Comparison of ENCODE assay signal across 16 cellular contexts in genomic region chr5:177416334-177416733, GRCh38. TPM values are rescaled to one million over a fixed set of nuclear protein-coding genes. Genes with fewer than 3 reads are reported as not detected.
DNase-seq lines count a peak whose midpoint lies in the region; ATAC-seq, FAIRE-seq and TF ChIP-seq lines count a peak whose summit lies in the region.
"Had no signal": no experiment of that assay in that cellular context is flagged by ENCODE, and none has a peak within 500 bp of the region (broad histone marks: within the 10 kb centered on the region; RNA-seq: fewer than 3 reads in every experiment).

No MANE protein-coding gene starts in this region.

- ATAC-seq in HepG2, result peak; percentile 43; the same call in 2 of the 3 replicates

- no peaks in the 10 kb centered on the region for H4K20me1 ChIP-seq in mammary epithelial cell (ENCODE audit: insufficient read depth, low read length)
- no peaks in the 10 kb centered on the region for H4K20me1 ChIP-seq in HepG2 (ENCODE audit: insufficient read depth, low read length)

- intact Hi-C loops in mammary epithelial cell (cut with micrococcal nuclease), result no loop called here
- intact Hi-C loops in breast epithelium (cut with DNase I; ENCODE audit: low total_unique reads), result no loop called here
- intact Hi-C loops in HepG2 (cut with micrococcal nuclease; ENCODE audit: unreplicated experiment), result no loop called here
- intact Hi-C loops in uterus (cut with DNase I; ENCODE audit: low total_unique reads), result no loop called here

- H3K9me3 ChIP-seq in mammary epithelial cell (replicated peaks; ENCODE audit: insufficient read depth, low read length) (no peaks in the 10 kb centered on the region), breast epithelium (no peaks in the 10 kb centered on the region), HepG2 (ENCODE audit: low read length) (no peaks in the 10 kb centered on the region), uterus (no peaks in the 10 kb centered on the region)
- H3K9me3 ChIP-seq: SJSA1, suprapubic skin had no signal

- BruUV-seq in mammary epithelial cell (replicated peaks; lab: Mats Ljungman, UMichigan) (no TSS peak), HepG2 (replicated peaks; lab: Mats Ljungman, UMichigan) (no TSS peak)

- H3K4me3 ChIP-seq in mammary epithelial cell (replicated peaks in 1 of 3; ENCODE audit: insufficient read depth in 1 of 3, low read depth in 2 of 3, low read length in 3 of 3) (no peak overlapping the region), breast epithelium (no peak overlapping the region), HepG2 (replicated peaks in 1 of 3; ENCODE audit: insufficient read depth in 1 of 3, low read depth in 2 of 3, low read length in 3 of 3) (0 out of 6 replicates have a peak overlapping the region, but pooled peaks of 1 of the 3 experiments have one; percentile 10), uterus (no peak overlapping the region)
- H3K4me3 ChIP-seq: SJSA1, suprapubic skin had no signal

- no peak for TF ChIP-seq RAD21 in HepG2 (CRISPR knock-in tag; IDR thresholded peaks at IDR 0.05)

- no peak for TF ChIP-seq EP300 in HepG2 (IDR thresholded peaks at IDR 0.05; ENCODE audit: low read depth in 2 of 2, low read length in 2 of 2)
- no peak for TF ChIP-seq EP300 in HepG2 (CRISPR knock-in tag; IDR thresholded peaks at IDR 0.05; ENCODE audit: borderline replicate concordance)

- CTCF ChIA-PET in mammary epithelial cell (lab: Charles Lee; ENCODE audit: low non-redundant PET), result no interaction called here
- CTCF ChIA-PET in HepG2 (lab: Yijun Ruan, JAX; ENCODE audit: low intra/inter-chr PET ratio, low total read pairs), result no interaction called here

- H3K79me2 ChIP-seq in mammary epithelial cell (ENCODE audit: insufficient read depth, low read length) (no peaks in the 10 kb centered on the region), HepG2 (ENCODE audit: insufficient read depth, low read length) (no peaks in the 10 kb centered on the region)

- POLR2A ChIA-PET in HepG2 (lab: Yijun Ruan, JAX), result interaction anchor here (2.7 kb wide), 1 partner anchor 10 kb away, joined by 14 read pairs; the partner anchor contains the start of gene GRK6

- no peaks in the 10 kb centered on the region for H3K27me3 ChIP-seq in mammary epithelial cell (ENCODE audit: insufficient read depth, low read length)
- no peaks in the 10 kb centered on the region for H3K27me3 ChIP-seq in breast epithelium
- 0 out of 5 replicates have a peak, but pooled peaks cover 0 to 9% of the 10 kb centered on the region in 2 experiments for H3K27me3 ChIP-seq in HepG2 (ENCODE audit: control insufficient read depth in 1 of 2, insufficient read depth in 2 of 2, low read length in 2 of 2)
- H3K27me3 ChIP-seq in uterus, result no peaks in the 10 kb centered on the region
- H3K27me3 ChIP-seq: SJSA1, suprapubic skin had no signal

- WGBS in mammary epithelial cell (ENCODE audit: low coverage, missing lambda C conversion rate), result 88% methylated on average over 4 of the region's 6 CpGs
- WGBS in HepG2 (ENCODE audit: low lambda C conversion rate), result 5% methylated on average over 5 of the region's 6 CpGs

- no peak overlapping the region for H3K9ac ChIP-seq in mammary epithelial cell (ENCODE audit: insufficient read depth, low read length)
- H3K9ac ChIP-seq in HepG2 (ENCODE audit: insufficient read depth, low read depth, low read length), result no peak overlapping the region

- in situ Hi-C loops in mammary epithelial cell (cut with MboI; ENCODE audit: low sequenced_read_pairs in 2 of 2) (no loop called here), HepG2 (cut with HindIII; ENCODE audit: extremely low pct_ligation_motif_present, low pct_unique_long_range_greater_than_20kb) (no loop called here)

- no peak overlapping the region for H3K4me2 ChIP-seq in mammary epithelial cell (ENCODE audit: insufficient read depth, low read depth, low read length)
- peak overlapping the region; percentile 20; the same call in 1 of the 2 replicates for H3K4me2 ChIP-seq in HepG2 (ENCODE audit: low read depth, low read length)

- DNase-seq in mammary epithelial cell (peak; percentile 22), breast epithelium (ENCODE audit: low spot score in 2 of 2) (no peak), dermis microvascular lymphatic vessel endothelial cell (ENCODE audit: low read depth in 2 of 2) (peak; percentile 21 to 49), HepG2 (ENCODE audit: low spot score) (no peak), uterus (peak; percentile 61 to 74), NCI-H2029 (lab: John Stamatoyannopoulos, UW) (no peak), NK-92 (lab: John Stamatoyannopoulos, UW; ENCODE audit: unreplicated experiment) (no peak)
- no peak for DNase-seq in activated CD4-positive, alpha-beta T cell treated with anti-CD3 and anti-CD28 coated beads for 4 hours
- DNase-seq: activated naive CD8-positive, alpha-beta T cell treated with anti-CD3 and anti-CD28 coated beads for 36 hours; NCI-H146; NCI-H526 had no signal

- H2AFZ ChIP-seq in mammary epithelial cell (ENCODE audit: low read depth, low read length) (no peak overlapping the region), HepG2 (ENCODE audit: low read length) (peak overlapping the region; percentile 2)

- no peaks in the 10 kb centered on the region for H3K4me1 ChIP-seq in mammary epithelial cell (ENCODE audit: insufficient read depth, low read length)
- H3K4me1 ChIP-seq in breast epithelium, result no peaks in the 10 kb centered on the region
- peaks cover 36% of the 10 kb centered on the region for H3K4me1 ChIP-seq in HepG2 (ENCODE audit: insufficient read depth, low read length)
- H3K4me1 ChIP-seq in uterus, result no peaks in the 10 kb centered on the region
- H3K4me1 ChIP-seq: SJSA1, suprapubic skin had no signal

- no peaks in the 10 kb centered on the region for H3K36me3 ChIP-seq in mammary epithelial cell (ENCODE audit: insufficient read depth, low read length)
- no peaks in the 10 kb centered on the region for H3K36me3 ChIP-seq in breast epithelium
- H3K36me3 ChIP-seq in HepG2 (replicated peaks in 1 of 2; ENCODE audit: control insufficient read depth in 1 of 2, insufficient read depth in 2 of 2, low read length in 2 of 2), result no peaks in the 10 kb centered on the region
- no peaks in the 10 kb centered on the region for H3K36me3 ChIP-seq in uterus
- H3K36me3 ChIP-seq: SJSA1, suprapubic skin had no signal

- no peak for FAIRE-seq in HepG2 (lab: Jason Lieb, UNC)
- FAIRE-seq: keratinocyte had no signal

- TF ChIP-seq POLR2A in breast epithelium (IDR thresholded peaks at IDR 0.05), result no peak
- TF ChIP-seq POLR2A in HepG2 (IDR thresholded peaks at IDR 0.05; ENCODE audit: insufficient read depth in 1 of 2, low read depth in 2 of 2, low read length in 2 of 2), result no peak
- TF ChIP-seq POLR2A in uterus (IDR thresholded peaks at IDR 0.05), result no peak

- TF ChIP-seq CTCF in mammary epithelial cell (conservative IDR thresholded peaks at IDR 0.05 in 1 of 2, IDR thresholded peaks at IDR 0.05 in 1 of 2; ENCODE audit: extremely low read depth in 1 of 2, insufficient read depth in 1 of 2, low read depth in 1 of 2, low read length in 2 of 2) (no peak), breast epithelium (IDR thresholded peaks at IDR 0.05) (no peak), HepG2 (CRISPR knock-in tag; IDR thresholded peaks at IDR 0.05) (no peak), uterus (IDR thresholded peaks at IDR 0.05) (no peak)

- dilution Hi-C loops in mammary epithelial cell (cut with HindIII; ENCODE audit: low sequenced_read_pairs), result no loop called here

- no peak overlapping the region for H3K27ac ChIP-seq in mammary epithelial cell (ENCODE audit: insufficient read depth, low read depth, low read length)
- H3K27ac ChIP-seq in breast epithelium, result peak overlapping the region in 1 of 2 donors; percentile 32
- no peak overlapping the region for H3K27ac ChIP-seq in HepG2 (ENCODE audit: extremely low read length, insufficient read depth, low read length)
- H3K27ac ChIP-seq in uterus, result peak overlapping the region in 1 of 2 donors; percentile 35
- H3K27ac ChIP-seq: SJSA1, suprapubic skin, VCaP had no signal

RNA-seq across cellular contexts. Expression of gene F12, which starts 7.0 kb away (rescaled TPM):
- total RNA-seq in mammary epithelial cell, result 1 to 10 TPM; 4.3 to 5.7 TPM
- polyA plus RNA-seq in mammary epithelial cell, result 5.4 TPM
- 0.88 TPM for polyA minus RNA-seq in mammary epithelial cell
- 1 to 10 TPM in 2 of 3 donors, under 1 TPM in 1; 0.64 to 2.9 (median 2.6) TPM for total RNA-seq in breast epithelium
- total RNA-seq in dermis microvascular lymphatic vessel endothelial cell, result 0.51 and 0.89 TPM in 2 replicates
- total RNA-seq in HepG2 (2016; rRNA removed; fragmentation: Illumina TruSeq; extraction: Trizol), result 1.3 and 3.0 TPM in 2 replicates
- 1.9 and 3.1 TPM in 2 replicates for total RNA-seq in HepG2 (2016; cell fraction: cytosol; rRNA removed; fragmentation: Illumina TruSeq; extraction: Trizol; ENCODE audit: low read depth)
- total RNA-seq in HepG2 (2016; cell fraction: insoluble cytoplasmic fraction; rRNA removed; fragmentation: Illumina TruSeq; extraction: Trizol), result 1.4 and 3.6 TPM in 2 replicates
- total RNA-seq in HepG2 (2016; cell fraction: membrane; rRNA removed; fragmentation: Illumina TruSeq; extraction: Trizol), result 2.4 and 3.3 TPM in 2 replicates
- total RNA-seq in HepG2 (2016; cell fraction: nucleus; rRNA removed; fragmentation: Illumina TruSeq; extraction: Trizol), result 2.3 and 3.0 TPM in 2 replicates
- polyA plus RNA-seq in HepG2 (2011; rRNA removed), result 2.5 and 3.1 TPM in 2 replicates
- polyA plus RNA-seq in HepG2 (2011; cell fraction: cytosol; rRNA removed), result 1.5 and 3.0 TPM in 2 replicates
- polyA plus RNA-seq in HepG2 (2011; cell fraction: nucleus; rRNA removed), result 27.2 and 32.3 TPM in 2 replicates
- polyA plus RNA-seq in HepG2 (2012), result 3.6 and 10.3 TPM in 2 replicates
- 3.7 and 5.9 TPM in 2 replicates for polyA plus RNA-seq in HepG2 (2016; cell fraction: cytosol; fragmentation: Illumina TruSeq; extraction: Trizol; ENCODE audit: low read depth)
- polyA plus RNA-seq in HepG2 (2016; cell fraction: insoluble cytoplasmic fraction; fragmentation: Illumina TruSeq; extraction: Trizol; ENCODE audit: low read depth), result 1.6 and 2.3 TPM in 2 replicates
- polyA plus RNA-seq in HepG2 (2016; cell fraction: membrane; fragmentation: Illumina TruSeq; extraction: Trizol; ENCODE audit: low read depth), result 3.4 and 5.0 TPM in 2 replicates
- 6.6 and 9.9 TPM in 2 replicates for polyA plus RNA-seq in HepG2 (2016; cell fraction: nucleus; fragmentation: Illumina TruSeq; extraction: Trizol; ENCODE audit: insufficient read depth, low read depth)
- polyA minus RNA-seq in HepG2 (2011; rRNA and poly(A)+ RNA removed; ENCODE audit: low replicate concordance), result 2.5 and 2.6 TPM in 2 replicates
- 0.30 and 1.2 TPM in 2 replicates for polyA minus RNA-seq in HepG2 (2011; cell fraction: cytosol; rRNA and poly(A)+ RNA removed)
- polyA minus RNA-seq in HepG2 (2011; cell fraction: nucleus; rRNA and poly(A)+ RNA removed), result 1.0 and 1.7 TPM in 2 replicates
- total RNA-seq in uterus, result 1 to 10 TPM in 1 of 4 donors, not detected in 3; 7.6 TPM

RNA-seq across cellular contexts. Expression of gene GRK6, which starts 10.1 kb away (rescaled TPM):
- 10 to 100 TPM; 25.8 to 39.1 TPM for total RNA-seq in mammary epithelial cell
- polyA plus RNA-seq in mammary epithelial cell, result 28.7 TPM
- polyA minus RNA-seq in mammary epithelial cell, result 11.4 TPM
- 10 to 100 TPM; 21.3 to 25.0 (median 22.1) TPM for total RNA-seq in breast epithelium
- 15.4 and 18.0 TPM in 2 replicates for total RNA-seq in dermis microvascular lymphatic vessel endothelial cell
- 16.1 and 19.9 TPM in 2 replicates for total RNA-seq in HepG2 (2016; rRNA removed; fragmentation: Illumina TruSeq; extraction: Trizol)
- total RNA-seq in HepG2 (2016; cell fraction: cytosol; rRNA removed; fragmentation: Illumina TruSeq; extraction: Trizol; ENCODE audit: low read depth), result 21.2 and 25.1 TPM in 2 replicates
- total RNA-seq in HepG2 (2016; cell fraction: insoluble cytoplasmic fraction; rRNA removed; fragmentation: Illumina TruSeq; extraction: Trizol), result 15.7 and 20.8 TPM in 2 replicates
- 43.3 and 44.5 TPM in 2 replicates for total RNA-seq in HepG2 (2016; cell fraction: membrane; rRNA removed; fragmentation: Illumina TruSeq; extraction: Trizol)
- total RNA-seq in HepG2 (2016; cell fraction: nucleus; rRNA removed; fragmentation: Illumina TruSeq; extraction: Trizol), result 15.6 TPM in 2 replicates
- polyA plus RNA-seq in HepG2 (2011; rRNA removed), result 13.2 and 17.4 TPM in 2 replicates
- polyA plus RNA-seq in HepG2 (2011; cell fraction: cytosol; rRNA removed), result 16.2 and 19.6 TPM in 2 replicates
- polyA plus RNA-seq in HepG2 (2011; cell fraction: nucleus; rRNA removed), result 21.6 and 24.6 TPM in 2 replicates
- 16.7 and 17.5 TPM in 2 replicates for polyA plus RNA-seq in HepG2 (2012)
- polyA plus RNA-seq in HepG2 (2016; cell fraction: cytosol; fragmentation: Illumina TruSeq; extraction: Trizol; ENCODE audit: low read depth), result 36.3 and 37.2 TPM in 2 replicates
- 20.6 and 21.6 TPM in 2 replicates for polyA plus RNA-seq in HepG2 (2016; cell fraction: insoluble cytoplasmic fraction; fragmentation: Illumina TruSeq; extraction: Trizol; ENCODE audit: low read depth)
- 45.6 and 48.4 TPM in 2 replicates for polyA plus RNA-seq in HepG2 (2016; cell fraction: membrane; fragmentation: Illumina TruSeq; extraction: Trizol; ENCODE audit: low read depth)
- 22.8 and 26.4 TPM in 2 replicates for polyA plus RNA-seq in HepG2 (2016; cell fraction: nucleus; fragmentation: Illumina TruSeq; extraction: Trizol; ENCODE audit: insufficient read depth, low read depth)
- 11.2 and 22.9 TPM in 2 replicates for polyA minus RNA-seq in HepG2 (2011; rRNA and poly(A)+ RNA removed; ENCODE audit: low replicate concordance)
- polyA minus RNA-seq in HepG2 (2011; cell fraction: cytosol; rRNA and poly(A)+ RNA removed), result 13.6 and 15.1 TPM in 2 replicates
- 19.2 and 24.9 TPM in 2 replicates for polyA minus RNA-seq in HepG2 (2011; cell fraction: nucleus; rRNA and poly(A)+ RNA removed)
- total RNA-seq in uterus, result 10 to 100 TPM; 16.4 to 29.8 (median 20.9) TPM

RNA-seq across cellular contexts. Expression of gene PFN3, which starts 15.9 kb away (rescaled TPM):
- total RNA-seq in mammary epithelial cell (not detected), breast epithelium (not detected), dermis microvascular lymphatic vessel endothelial cell (not detected in 2 replicates), HepG2 (2016; rRNA removed; fragmentation: Illumina TruSeq; extraction: Trizol) (not detected in 2 replicates), uterus (not detected)
- polyA plus RNA-seq in mammary epithelial cell (not detected), HepG2 (2011; rRNA removed) (not detected in 2 replicates)
- not detected for polyA minus RNA-seq in mammary epithelial cell
- not detected in 2 replicates for total RNA-seq in HepG2 (2016; cell fraction: cytosol; rRNA removed; fragmentation: Illumina TruSeq; extraction: Trizol; ENCODE audit: low read depth)
- total RNA-seq in HepG2 (2016; cell fraction: insoluble cytoplasmic fraction; rRNA removed; fragmentation: Illumina TruSeq; extraction: Trizol), result not detected in 2 replicates
- not detected in 2 replicates for total RNA-seq in HepG2 (2016; cell fraction: membrane; rRNA removed; fragmentation: Illumina TruSeq; extraction: Trizol)
- not detected in 2 replicates for total RNA-seq in HepG2 (2016; cell fraction: nucleus; rRNA removed; fragmentation: Illumina TruSeq; extraction: Trizol)
- polyA plus RNA-seq in HepG2 (2011; cell fraction: cytosol; rRNA removed), result not detected in 2 replicates
- not detected in 2 replicates for polyA plus RNA-seq in HepG2 (2011; cell fraction: nucleus; rRNA removed)
- not detected in 2 replicates for polyA plus RNA-seq in HepG2 (2012)
- polyA plus RNA-seq in HepG2 (2016; cell fraction: cytosol; fragmentation: Illumina TruSeq; extraction: Trizol; ENCODE audit: low read depth), result not detected in 2 replicates
- not detected in 2 replicates for polyA plus RNA-seq in HepG2 (2016; cell fraction: insoluble cytoplasmic fraction; fragmentation: Illumina TruSeq; extraction: Trizol; ENCODE audit: low read depth)
- polyA plus RNA-seq in HepG2 (2016; cell fraction: membrane; fragmentation: Illumina TruSeq; extraction: Trizol; ENCODE audit: low read depth), result not detected in 2 replicates
- not detected in 2 replicates for polyA plus RNA-seq in HepG2 (2016; cell fraction: nucleus; fragmentation: Illumina TruSeq; extraction: Trizol; ENCODE audit: insufficient read depth, low read depth)
- not detected in 2 replicates for polyA minus RNA-seq in HepG2 (2011; rRNA and poly(A)+ RNA removed; ENCODE audit: low replicate concordance)
- not detected in 2 replicates for polyA minus RNA-seq in HepG2 (2011; cell fraction: cytosol; rRNA and poly(A)+ RNA removed)
- not detected in 2 replicates for polyA minus RNA-seq in HepG2 (2011; cell fraction: nucleus; rRNA and poly(A)+ RNA removed)
- total RNA-seq: A172; activated naive CD8-positive, alpha-beta T cell treated with anti-CD3 and anti-CD28 coated beads for 36 hours; SJSA1; suprapubic skin had no signal
- polyA plus RNA-seq: keratinocyte had no signal

RNA-seq across cellular contexts. Expression of gene PRR7, which starts 30.3 kb away (rescaled TPM):
- 10 to 100 TPM; 13.9 to 23.3 TPM for total RNA-seq in mammary epithelial cell
- polyA plus RNA-seq in mammary epithelial cell, result 14.2 TPM
- polyA minus RNA-seq in mammary epithelial cell, result 1.2 TPM
- total RNA-seq in breast epithelium, result 1 to 10 TPM in 2 of 3 donors, under 1 TPM in 1; 0.48 to 2.0 (median 1.3) TPM
- total RNA-seq in dermis microvascular lymphatic vessel endothelial cell, result 2.1 and 2.2 TPM in 2 replicates
- 3.9 and 5.0 TPM in 2 replicates for total RNA-seq in HepG2 (2016; rRNA removed; fragmentation: Illumina TruSeq; extraction: Trizol)
- total RNA-seq in HepG2 (2016; cell fraction: cytosol; rRNA removed; fragmentation: Illumina TruSeq; extraction: Trizol; ENCODE audit: low read depth), result 16.0 and 17.8 TPM in 2 replicates
- 3.2 and 5.8 TPM in 2 replicates for total RNA-seq in HepG2 (2016; cell fraction: insoluble cytoplasmic fraction; rRNA removed; fragmentation: Illumina TruSeq; extraction: Trizol)
- 13.3 and 19.1 TPM in 2 replicates for total RNA-seq in HepG2 (2016; cell fraction: membrane; rRNA removed; fragmentation: Illumina TruSeq; extraction: Trizol)
- total RNA-seq in HepG2 (2016; cell fraction: nucleus; rRNA removed; fragmentation: Illumina TruSeq; extraction: Trizol), result 2.0 and 2.5 TPM in 2 replicates
- 4.8 and 6.7 TPM in 2 replicates for polyA plus RNA-seq in HepG2 (2011; rRNA removed)
- 6.4 and 16.7 TPM in 2 replicates for polyA plus RNA-seq in HepG2 (2011; cell fraction: cytosol; rRNA removed)
- polyA plus RNA-seq in HepG2 (2011; cell fraction: nucleus; rRNA removed), result 14.7 and 21.3 TPM in 2 replicates
- 1.5 and 3.1 TPM in 2 replicates for polyA plus RNA-seq in HepG2 (2012)
- polyA plus RNA-seq in HepG2 (2016; cell fraction: cytosol; fragmentation: Illumina TruSeq; extraction: Trizol; ENCODE audit: low read depth), result 20.2 and 21.6 TPM in 2 replicates
- 4.9 and 5.8 TPM in 2 replicates for polyA plus RNA-seq in HepG2 (2016; cell fraction: insoluble cytoplasmic fraction; fragmentation: Illumina TruSeq; extraction: Trizol; ENCODE audit: low read depth)
- polyA plus RNA-seq in HepG2 (2016; cell fraction: membrane; fragmentation: Illumina TruSeq; extraction: Trizol; ENCODE audit: low read depth), result 16.9 and 17.7 TPM in 2 replicates
- polyA plus RNA-seq in HepG2 (2016; cell fraction: nucleus; fragmentation: Illumina TruSeq; extraction: Trizol; ENCODE audit: insufficient read depth, low read depth), result 5.8 and 6.9 TPM in 2 replicates
- polyA minus RNA-seq in HepG2 (2011; rRNA and poly(A)+ RNA removed; ENCODE audit: low replicate concordance), result 0.94 and 6.4 TPM in 2 replicates
- polyA minus RNA-seq in HepG2 (2011; cell fraction: cytosol; rRNA and poly(A)+ RNA removed), result 3.2 and 5.0 TPM in 2 replicates
- polyA minus RNA-seq in HepG2 (2011; cell fraction: nucleus; rRNA and poly(A)+ RNA removed), result 1.1 and 1.4 TPM in 2 replicates
- total RNA-seq in uterus, result 1 to 10 TPM in 2 of 4 donors, not detected in 2; 1.9 to 3.0 TPM

RNA-seq across cellular contexts. Expression of gene SLC34A1, which starts 32.1 kb away (rescaled TPM):
- total RNA-seq in mammary epithelial cell (under 1 TPM in 1 of 2 donors, not detected in 1; 0.09 TPM), breast epithelium (not detected), dermis microvascular lymphatic vessel endothelial cell (not detected in 2 replicates), HepG2 (2016; rRNA removed; fragmentation: Illumina TruSeq; extraction: Trizol) (0.20 TPM in 1 of 2 replicates, not detected in the other), uterus (not detected)
- polyA plus RNA-seq in mammary epithelial cell (0.02 TPM), HepG2 (2011; rRNA removed) (0.03 TPM in 2 replicates)
- polyA minus RNA-seq in mammary epithelial cell, result not detected
- total RNA-seq in HepG2 (2016; cell fraction: cytosol; rRNA removed; fragmentation: Illumina TruSeq; extraction: Trizol; ENCODE audit: low read depth), result not detected in 2 replicates
- not detected in 2 replicates for total RNA-seq in HepG2 (2016; cell fraction: insoluble cytoplasmic fraction; rRNA removed; fragmentation: Illumina TruSeq; extraction: Trizol)
- total RNA-seq in HepG2 (2016; cell fraction: membrane; rRNA removed; fragmentation: Illumina TruSeq; extraction: Trizol), result not detected in 2 replicates
- not detected in 2 replicates for total RNA-seq in HepG2 (2016; cell fraction: nucleus; rRNA removed; fragmentation: Illumina TruSeq; extraction: Trizol)
- 0.03 TPM in 1 of 2 replicates, not detected in the other for polyA plus RNA-seq in HepG2 (2011; cell fraction: cytosol; rRNA removed)
- polyA plus RNA-seq in HepG2 (2011; cell fraction: nucleus; rRNA removed), result 0.21 and 0.24 TPM in 2 replicates
- not detected in 2 replicates for polyA plus RNA-seq in HepG2 (2012)
- polyA plus RNA-seq in HepG2 (2016; cell fraction: cytosol; fragmentation: Illumina TruSeq; extraction: Trizol; ENCODE audit: low read depth), result not detected in 2 replicates
- not detected in 2 replicates for polyA plus RNA-seq in HepG2 (2016; cell fraction: insoluble cytoplasmic fraction; fragmentation: Illumina TruSeq; extraction: Trizol; ENCODE audit: low read depth)
- not detected in 2 replicates for polyA plus RNA-seq in HepG2 (2016; cell fraction: membrane; fragmentation: Illumina TruSeq; extraction: Trizol; ENCODE audit: low read depth)
- polyA plus RNA-seq in HepG2 (2016; cell fraction: nucleus; fragmentation: Illumina TruSeq; extraction: Trizol; ENCODE audit: insufficient read depth, low read depth), result not detected in 2 replicates
- polyA minus RNA-seq in HepG2 (2011; rRNA and poly(A)+ RNA removed; ENCODE audit: low replicate concordance), result not detected in 2 replicates
- polyA minus RNA-seq in HepG2 (2011; cell fraction: cytosol; rRNA and poly(A)+ RNA removed), result 1.4 TPM in 1 of 2 replicates, not detected in the other
- polyA minus RNA-seq in HepG2 (2011; cell fraction: nucleus; rRNA and poly(A)+ RNA removed), result not detected in 2 replicates
- total RNA-seq: activated naive CD8-positive, alpha-beta T cell treated with anti-CD3 and anti-CD28 coated beads for 36 hours; SJSA1 had no signal

Comparison
In these comparisons a context has a peak if more than half of its experiments do, and no peak if none do; other contexts are left out.
1. DNase-seq: peak in mammary epithelial cell (single experiment), dermis microvascular lymphatic vessel endothelial cell (2 of 2) and uterus (2 of 2); none in breast epithelium (0 of 2), HepG2 (single experiment), activated CD4-positive, alpha-beta T cell treated with anti-CD3 and anti-CD28 coated beads for 4 hours (0 of 2), NCI-H2029 (single experiment) and NK-92 (single experiment).